ENCODE assay signal across 8 cellular contexts in the genomic region with DNA sequence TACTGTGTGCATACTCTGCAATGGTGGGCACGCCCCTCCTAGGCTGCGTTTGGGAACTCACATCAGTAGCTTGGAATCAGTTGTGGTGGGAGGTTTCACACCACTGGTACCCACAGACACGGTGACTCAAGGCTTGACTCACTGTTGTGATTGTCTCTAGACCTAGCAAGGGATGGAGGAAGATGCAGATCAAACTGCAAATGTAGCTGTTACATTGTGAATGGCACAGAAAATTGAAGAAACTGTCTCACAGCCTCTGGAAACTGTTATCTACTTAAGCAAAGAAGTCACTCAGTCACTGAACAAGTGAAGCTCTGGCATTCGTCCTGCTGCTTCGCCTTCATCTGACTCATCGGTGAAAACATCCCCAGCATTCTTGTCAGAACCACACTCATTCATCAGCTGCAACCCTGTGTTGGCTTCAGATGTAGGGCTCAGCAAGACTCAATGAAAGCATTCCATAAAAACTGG. TPM values are rescaled to one million over a fixed set of nuclear protein-coding genes. Genes with fewer than 3 reads are reported as not detected.
A peak's percentile ranks its signal among the peaks of the same experiment; 100 is the strongest.
DNase-seq lines count a peak whose midpoint lies in the region; ATAC-seq and TF ChIP-seq lines count a peak whose summit lies in the region.

No MANE protein-coding gene starts in this region.

- intact Hi-C loops in Caco-2 (cut with micrococcal nuclease; ENCODE audit: unreplicated experiment) = no loop called here

- BruUV-seq in Caco-2 (replicated peaks; lab: Mats Ljungman, UMichigan) = no TSS peak

- H3K9me3 ChIP-seq in Caco-2 = no peaks in the 10 kb centered on the region

- H3K9me3 Mint-ChIP-seq in Caco-2 (ENCODE audit: unreplicated experiment) = no peaks in the 10 kb centered on the region

- no peaks in the 10 kb centered on the region for H3K4me1 Mint-ChIP-seq in Caco-2 (ENCODE audit: low read depth, unreplicated experiment)

- TF ChIP-seq CTCF in foreskin fibroblast (IDR thresholded peaks at IDR 0.05; ENCODE audit: low read depth, low read length) (no peak), Caco-2 (IDR thresholded peaks at IDR 0.05; ENCODE audit: insufficient read depth in 1 of 2, low read depth in 1 of 2, low read length in 1 of 2, severe bottlenecking in 1 of 2, unreplicated experiment in 1 of 2) (no peak)

- ATAC-seq in HG02970 (IDR thresholded peaks at IDR 0.05; ENCODE audit: low FRiP score, unreplicated experiment) = no peak
- ATAC-seq in GM18511 (IDR thresholded peaks at IDR 0.05; ENCODE audit: unreplicated experiment) = no peak
- ATAC-seq in GM21360 (IDR thresholded peaks at IDR 0.05; ENCODE audit: unreplicated experiment) = no peak

- H3K36me3 ChIP-seq in Caco-2 (ENCODE audit: control insufficient read depth, insufficient read depth, low read length) = no peaks in the 10 kb centered on the region

- CTCF ChIA-PET in Caco-2 (lab: Charles Lee) = interaction anchor here (0.6 to 1.7 kb wide), 3 partner anchors 90 to 91 kb away, joined by 3 to 6 read pairs (median 3); no protein-coding TSS in a partner anchor

- peaks cover 5% of the 10 kb centered on the region for H3K27me3 Mint-ChIP-seq in Caco-2 (ENCODE audit: insufficient read depth, unreplicated experiment)

- H3K4me1 ChIP-seq in Caco-2 = no peaks in the 10 kb centered on the region

- DNase-seq in NCI-H460 (ENCODE audit: extremely low read depth, low read depth) (peak; percentile 21), activated T-cell treated with anti-CD3 and anti-CD28 coated beads for 4 hours (peak; percentile 48), foreskin fibroblast (peak; percentile 93 to 96), Caco-2 (no peak)
- DNase-seq in stimulated activated CD4-positive, alpha-beta T cell treated with anti-CD3 and anti-CD28 coated beads, TNF-alpha, amount 100 ng/mL, for 4 hours (ENCODE audit: low read depth in 3 of 3) = peak; percentile 20 to 42 (median 28)

- H3K4me3 Mint-ChIP-seq in Caco-2 (ENCODE audit: unreplicated experiment) = no peak overlapping the region

- no peaks in the 10 kb centered on the region for H3K36me3 Mint-ChIP-seq in Caco-2 (ENCODE audit: insufficient read depth, unreplicated experiment)

- no peak overlapping the region for H3K27ac Mint-ChIP-seq in Caco-2 (ENCODE audit: unreplicated experiment)

- POLR2A ChIA-PET in Caco-2 (lab: Charles Lee) = no interaction called here

- H3K27me3 ChIP-seq in Caco-2 (replicated peaks; ENCODE audit: control insufficient read depth, insufficient read depth, low read length) = no peaks in the 10 kb centered on the region

- H3K4me3 ChIP-seq in foreskin fibroblast (ENCODE audit: low read depth in 1 of 2, low read length in 2 of 2) = no peak overlapping the region
- H3K4me3 ChIP-seq in Caco-2 (ENCODE audit: low read depth, low read length) = no peak overlapping the region

RNA-seq across cellular contexts. Expression of gene POFUT2, which starts 59.5 kb away (rescaled TPM):
- total RNA-seq in NCI-H460 (2014; rRNA removed; shearing (Covaris generic)) = 14.1 and 18.6 TPM in 2 replicates
- 48.0 and 50.0 TPM in 2 replicates for polyA plus RNA-seq in NCI-H460 (2014; cell fraction: nucleus; rRNA removed)
- total RNA-seq in Caco-2 (2022) = 32.0 and 36.5 TPM in 2 replicates

Comparison
In these comparisons a context has a peak if more than half of its experiments do, and no peak if none do; other contexts are left out.
1. DNase-seq: peak in NCI-H460 (single experiment), activated T-cell treated with anti-CD3 and anti-CD28 coated beads for 4 hours (single experiment), foreskin fibroblast (2 of 2) and stimulated activated CD4-positive, alpha-beta T cell treated with anti-CD3 and anti-CD28 coated beads, TNF-alpha, amount 100 ng/mL, for 4 hours (3 of 3); none in Caco-2 (0 of 2).